26 cellular contexts compared by ENCODE assay signal in the genomic region with DNA sequence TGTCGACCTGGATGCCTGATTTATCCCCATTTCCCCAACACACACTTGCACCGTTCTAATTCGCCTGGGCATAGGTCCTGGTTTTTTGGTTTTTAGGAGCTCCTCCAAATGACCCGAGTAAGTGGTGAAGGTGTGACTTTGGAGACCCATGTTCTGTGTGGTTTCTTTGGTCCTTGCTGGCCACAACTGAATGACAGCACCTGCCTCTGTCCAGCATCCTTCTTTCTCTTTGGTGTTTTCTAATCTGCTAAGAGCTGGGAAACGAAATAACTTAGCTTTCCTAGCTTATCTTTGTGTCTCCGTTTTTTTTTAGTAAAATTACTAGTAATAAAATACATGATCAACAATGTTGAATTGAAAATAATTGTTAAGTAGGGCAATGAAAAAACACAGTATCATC.
"Had no signal": no experiment of that assay in that cellular context is flagged by ENCODE, and none has a peak within 500 bp of the region (broad histone marks: within the 10 kb centered on the region; RNA-seq: fewer than 3 reads in every experiment).

No MANE protein-coding gene starts in this region.

- H3K27me3 ChIP-seq: testis, thyroid gland, tibial artery, tibial nerve, upper lobe of left lung, uterus, vagina had no signal

- H3K9me3 ChIP-seq: suprapubic skin, testis, thoracic aorta, thyroid gland, transverse colon, upper lobe of left lung, upper lobe of right lung, uterus, vagina had no signal

- DNase-seq: stimulated activated CD4-positive, alpha-beta T cell treated with anti-CD3 and anti-CD28 coated beads, Interleukin-2, amount 100 ng/mL, for 48 hours; stimulated activated CD4-positive, alpha-beta T cell treated with anti-CD3 and anti-CD28 coated beads, Interleukin-4, amount 100 ng/mL, for 1 hour; stimulated activated CD4-positive, alpha-beta T cell treated with anti-CD3 and anti-CD28 coated beads, Interleukin-4, amount 100 ng/mL, for 24 hours; stimulated activated CD4-positive, alpha-beta T cell treated with anti-CD3 and anti-CD28 coated beads, Interleukin-4, amount 100 ng/mL, for 4 hours; stimulated activated CD8-positive, alpha-beta memory T cell treated with anti-CD3 and anti-CD28 coated beads, Interleukin-4, amount 100 ng/mL, for 48 hours; stimulated activated naive B cell treated with anti-CD40 and anti-IgM and Interleukin-4, amounts not matched to agents 10 μg/mL and 1 μg/mL and 100 μg/mL, for 72 hours; stimulated activated naive CD4-positive, alpha-beta T cell; stimulated activated naive CD4-positive, alpha-beta T cell treated with Interleukin-2 at 50 U/mL for 16 hours; stimulated activated naive CD8-positive, alpha-beta T cell treated with anti-CD3 and anti-CD28 coated beads, Interleukin-15, amount 100 ng/mL, for 72 hours; stimulated activated naive CD8-positive, alpha-beta T cell treated with anti-CD3 and anti-CD28 coated beads, Interleukin-15, Interleukin-2, amounts not matched to agents 100 U/mL and 50 U/mL, for 24 hours; stomach; substantia nigra; testis; thyroid gland; tibial artery; transverse colon; trophoblast cell; upper lobe of left lung; upper lobe of right lung; uterus had no signal

- H3K27ac ChIP-seq: stomach, suprapubic skin, testis, thoracic aorta, thyroid gland, tibial artery, tibial nerve, transverse colon, upper lobe of left lung, upper lobe of right lung, uterus, vagina had no signal

- ATAC-seq: stimulated activated effector memory CD8-positive, alpha-beta T cell treated with anti-CD3 and anti-CD28 coated beads, Interleukin-12 subunit alpha, Interleukin-12 subunit beta, amount 100 ng/mL, for 72 hours; stimulated activated memory B cell treated with anti-CD40 and anti-IgM and Interleukin-4, amounts not matched to agents 10 μg/mL and 1 μg/mL and 100 μg/mL, for 72 hours; stimulated activated naive B cell treated with anti-CD40 and anti-IgM and Interleukin-4, amounts not matched to agents 10 μg/mL and 1 μg/mL and 100 μg/mL, for 72 hours; stimulated activated naive CD8-positive, alpha-beta T cell treated with anti-CD3 and anti-CD28 coated beads, Interleukin-15, amount 100 ng/mL, for 72 hours; stimulated activated naive CD8-positive, alpha-beta T cell treated with anti-CD3 and anti-CD28 coated beads, Interleukin-15, Interleukin-2, amounts not matched to agents 100 U/mL and 50 U/mL, for 24 hours; upper lobe of right lung had no signal

- H3K4me3 ChIP-seq: stomach, suprapubic skin, testis, thoracic aorta, thyroid gland, tibial artery, tibial nerve, transverse colon, upper lobe of left lung, upper lobe of right lung, uterus, vagina had no signal

- H3K36me3 ChIP-seq: stomach, suprapubic skin, thoracic aorta, thyroid gland, tibial artery, tibial nerve, transverse colon, upper lobe of left lung, upper lobe of right lung, uterus, vagina had no signal

- H3K4me1 ChIP-seq: stomach, suprapubic skin, testis, thyroid gland, tibial artery, tibial nerve, transverse colon, upper lobe of left lung, upper lobe of right lung, uterus, vagina had no signal
